10 cellular contexts compared by ENCODE assay signal in genomic region chr5:83750759-83751158, GRCh38.
"Had no signal": no experiment of that assay in that cellular context is flagged by ENCODE, and none has a peak within 500 bp of the region (broad histone marks: within the 10 kb centered on the region; RNA-seq: fewer than 3 reads in every experiment).

No MANE protein-coding gene starts in this region.

- ATAC-seq: activated CD4-positive, CD25-positive, alpha-beta regulatory T cell treated with anti-CD3 and anti-CD28 coated beads, Interleukin-2, amount 50 U/mL, for 24 hours; activated CD8-positive, alpha-beta T cell treated with anti-CD3 and anti-CD28 coated beads, Interleukin-2, amount 10 ng/mL, durations not matched to agents 7 days and 5 days; activated naive CD8-positive, alpha-beta T cell treated with anti-CD3 and anti-CD28 coated beads, Interleukin-2, amount 50 U/mL, for 24 hours; stimulated activated naive B cell treated with anti-CD40 and anti-IgM and Interleukin-4, amounts not matched to agents 10 μg/mL and 1 μg/mL and 100 μg/mL, for 72 hours had no signal

- DNase-seq: activated CD4-positive, alpha-beta T cell treated with anti-CD3 and anti-CD28 coated beads, Interleukin-2, amount 10 ng/mL, durations not matched to agents 7 days and 5 days; activated CD8-positive, alpha-beta T cell treated with anti-CD3 and anti-CD28 coated beads, Interleukin-2, amount 10 ng/mL, durations not matched to agents 7 days and 5 days; activated naive CD4-positive, alpha-beta T cell treated with anti-CD3 and anti-CD28 coated beads, Interleukin-2, amount 10 ng/mL, durations not matched to agents 7 days and 5 days; activated naive CD8-positive, alpha-beta T cell treated with anti-CD3 and anti-CD28 coated beads, Interleukin-2, amount 50 U/mL, for 24 hours; activated T-cell treated with anti-CD3 and anti-CD28 coated beads, Interleukin-2, amount 50 U/mL, for 24 hours; central memory CD4-positive, alpha-beta T cell; dorsolateral prefrontal cortex; left cardiac atrium; stimulated activated naive B cell treated with anti-CD40 and anti-IgM and Interleukin-4, amounts not matched to agents 10 μg/mL and 1 μg/mL and 100 μg/mL, for 72 hours had no signal
